12 cellular contexts compared by ENCODE assay signal in genomic region chr18:62838475-62839098, GRCh38.
DNase-seq lines count a peak whose midpoint lies in the region; ATAC-seq and TF ChIP-seq lines count a peak whose summit lies in the region.
"Had no signal": no experiment of that assay in that cellular context is flagged by ENCODE, and none has a peak within 500 bp of the region (broad histone marks: within the 10 kb centered on the region; RNA-seq: fewer than 3 reads in every experiment).

No MANE protein-coding gene starts in this region.

- no peak overlapping the region for H2AFZ ChIP-seq in H9 (ENCODE audit: low read length)

- H3K27ac ChIP-seq in H9 (ENCODE audit: insufficient read length, low read depth, low read length): peak overlapping the region; percentile 93

- peaks cover 20% of the 10 kb centered on the region; the same call in 1 of the 2 replicates for H3K79me2 ChIP-seq in H9 (ENCODE audit: insufficient read depth, low read length)

- H3K36me3 Mint-ChIP-seq in H9 (ENCODE audit: insufficient read depth in 1 of 3, low read depth in 3 of 3): peaks cover 5 to 6% (median 5%) of the 10 kb centered on the region in 3 experiments; a peak in 5 of 7 replicates
- peaks cover 3% of the 10 kb centered on the region for H3K36me3 Mint-ChIP-seq in nephron (ENCODE audit: low read depth)
- H3K36me3 Mint-ChIP-seq: stimulated activated effector memory CD8-positive, alpha-beta T cell treated with anti-CD3 and anti-CD28 coated beads, Interleukin-12 subunit alpha, Interleukin-12 subunit beta, amount 100 ng/mL, for 72 hours had no signal

- H2AK5ac ChIP-seq in H9 (ENCODE audit: insufficient read length, low read length): no peak overlapping the region

- H3K9ac ChIP-seq in H9 (ENCODE audit: extremely low read depth, insufficient read length, low read length): no peak overlapping the region

- no peak overlapping the region for H2BK5ac ChIP-seq in H9 (ENCODE audit: insufficient read length, low read length)

- no peak overlapping the region for H4K5ac ChIP-seq in H9 (ENCODE audit: insufficient read length, low read depth, low read length)

- no peak overlapping the region for H3K14ac ChIP-seq in H9 (ENCODE audit: insufficient read depth, low read length)

- no peak for DNase-seq in H9
- no peak for DNase-seq in KBM-7
- DNase-seq in cerebellar nuclear complex (lab: John Stamatoyannopoulos, UW): no peak
- DNase-seq: DMS53, NCI-H2107 had no signal

- peaks cover 8% of the 10 kb centered on the region for H3K79me1 ChIP-seq in H9 (ENCODE audit: insufficient read depth, low read depth, low read length, poor library complexity, severe bottlenecking)

- H3K9me3 ChIP-seq in H9 (ENCODE audit: control insufficient read depth, low read depth, low read length): no peaks in the 10 kb centered on the region

- peak; percentile 44 for ATAC-seq in HG03439 (IDR thresholded peaks at IDR 0.05; ENCODE audit: unreplicated experiment)
- ATAC-seq in GM19455 (IDR thresholded peaks at IDR 0.05; ENCODE audit: unreplicated experiment): no peak
- ATAC-seq: stimulated activated effector memory CD8-positive, alpha-beta T cell treated with anti-CD3 and anti-CD28 coated beads, Interleukin-12 subunit alpha, Interleukin-12 subunit beta, amount 100 ng/mL, for 72 hours had no signal

- no peaks in the 10 kb centered on the region for H3K27me3 ChIP-seq in H9 (ENCODE audit: insufficient read depth, low read length)

- H3K4me1 ChIP-seq in H9 (ENCODE audit: insufficient read depth, low read length): peaks cover 14% of the 10 kb centered on the region

- no peak overlapping the region for H2BK20ac ChIP-seq in H9 (ENCODE audit: low read depth, low read length, poor library complexity, severe bottlenecking)

- in situ Hi-C loops in GM18951 (cut with MboI; ENCODE audit: low sequenced_read_pairs, unreplicated experiment): no loop called here
- in situ Hi-C loops in KBM-7 (cut with MboI; ENCODE audit: low pct_unique_long_range_greater_than_20kb, low sequenced_read_pairs): no loop called here

- H3K18ac ChIP-seq in H9 (ENCODE audit: insufficient read length, low read depth, low read length): no peak overlapping the region

- TF ChIP-seq POLR2A in GM18951 (IDR thresholded peaks at IDR 0.05; ENCODE audit: extremely low read depth, insufficient read depth, insufficient read length): peak; percentile 24

- H3K4me2 ChIP-seq in H9 (ENCODE audit: insufficient read depth, insufficient read length, low read length): peak overlapping the region; percentile 28
- H3K4me2 ChIP-seq: smooth muscle cell had no signal

- H3K4me3 Mint-ChIP-seq in H9 (peak overlapping the region in 1 of 2 experiments; percentile 55; a peak in 3 of 5 replicates), nephron (no peak overlapping the region)
- H3K4me3 Mint-ChIP-seq: stimulated activated effector memory CD8-positive, alpha-beta T cell treated with anti-CD3 and anti-CD28 coated beads, Interleukin-12 subunit alpha, Interleukin-12 subunit beta, amount 100 ng/mL, for 72 hours; T-helper 1 cell treated with Interleukin-12 subunit alpha and Interleukin-12 subunit beta and Interleukin-4 antibody, amounts not matched to agents 30 μg/mL and 1 μg/mL, for 36 hours had no signal

- H3T11ph ChIP-seq in H9 (ENCODE audit: low read length): no peak overlapping the region

- peak overlapping the region; percentile 53 to 97 (median 97) for H3K27ac Mint-ChIP-seq in H9
- peak overlapping the region; percentile 55 to 84 (median 73) for H3K27ac Mint-ChIP-seq in nephron
- H3K27ac Mint-ChIP-seq: stimulated activated effector memory CD8-positive, alpha-beta T cell treated with anti-CD3 and anti-CD28 coated beads, Interleukin-12 subunit alpha, Interleukin-12 subunit beta, amount 100 ng/mL, for 72 hours; T-helper 1 cell treated with Interleukin-12 subunit alpha and Interleukin-12 subunit beta and Interleukin-4 antibody, amounts not matched to agents 30 μg/mL and 1 μg/mL, for 36 hours had no signal

- H2BK15ac ChIP-seq in H9 (ENCODE audit: low read depth, low read length): no peak overlapping the region

- WGBS in H9 (ENCODE audit: extremely low coverage, insufficient read length, low lambda C conversion rate): no CpG with 5 or more reads among the region's 1 CpG

- TF ChIP-seq CTCF in H9 (conservative IDR thresholded peaks at IDR 0.05) (no peak), nephron (IDR thresholded peaks at IDR 0.05; ENCODE audit: unreplicated experiment in 3 of 3) (no peak)

- no peaks in the 10 kb centered on the region for H3K9me3 Mint-ChIP-seq in H9
- H3K9me3 Mint-ChIP-seq in nephron: no peaks in the 10 kb centered on the region
- H3K9me3 Mint-ChIP-seq: stimulated activated effector memory CD8-positive, alpha-beta T cell treated with anti-CD3 and anti-CD28 coated beads, Interleukin-12 subunit alpha, Interleukin-12 subunit beta, amount 100 ng/mL, for 72 hours; T-helper 1 cell treated with Interleukin-12 subunit alpha and Interleukin-12 subunit beta and Interleukin-4 antibody, amounts not matched to agents 30 μg/mL and 1 μg/mL, for 36 hours had no signal

- H3K27me3 Mint-ChIP-seq in H9 (ENCODE audit: low read depth) (no peaks in the 10 kb centered on the region), nephron (ENCODE audit: low read depth) (no peaks in the 10 kb centered on the region)

- H2BK120ac ChIP-seq in H9 (ENCODE audit: low read depth, low read length, poor library complexity, severe bottlenecking): no peak overlapping the region

- no peaks in the 10 kb centered on the region for H3K23me2 ChIP-seq in H9 (ENCODE audit: insufficient read length, low read depth, low read length, poor library complexity, severe bottlenecking)

- no peak overlapping the region for H4K8ac ChIP-seq in H9 (replicated peaks; ENCODE audit: insufficient read length, low read depth, low read length)

- H3K4me1 Mint-ChIP-seq in H9 (peaks cover 51 to 59% of the 10 kb centered on the region in 2 experiments), nephron (no peaks in the 10 kb centered on the region)

- H3K56ac ChIP-seq in H9 (ENCODE audit: insufficient read length, low read depth, low read length): no peak overlapping the region

- H3K23ac ChIP-seq in H9 (ENCODE audit: insufficient read length, low read depth, low read length): no peak overlapping the region

- no peak overlapping the region for H2BK12ac ChIP-seq in H9 (ENCODE audit: insufficient read length, low read depth, low read length)

- H3K4ac ChIP-seq in H9 (ENCODE audit: low read depth, low read length): no peak overlapping the region

- H4K91ac ChIP-seq in H9 (ENCODE audit: insufficient read length, low read depth, low read length): no peak overlapping the region

- H4K20me1 ChIP-seq in H9 (ENCODE audit: control insufficient read depth, insufficient read depth, insufficient read length): no peaks in the 10 kb centered on the region
